ENCODE assay signal across 8 cellular contexts in the genomic region with DNA sequence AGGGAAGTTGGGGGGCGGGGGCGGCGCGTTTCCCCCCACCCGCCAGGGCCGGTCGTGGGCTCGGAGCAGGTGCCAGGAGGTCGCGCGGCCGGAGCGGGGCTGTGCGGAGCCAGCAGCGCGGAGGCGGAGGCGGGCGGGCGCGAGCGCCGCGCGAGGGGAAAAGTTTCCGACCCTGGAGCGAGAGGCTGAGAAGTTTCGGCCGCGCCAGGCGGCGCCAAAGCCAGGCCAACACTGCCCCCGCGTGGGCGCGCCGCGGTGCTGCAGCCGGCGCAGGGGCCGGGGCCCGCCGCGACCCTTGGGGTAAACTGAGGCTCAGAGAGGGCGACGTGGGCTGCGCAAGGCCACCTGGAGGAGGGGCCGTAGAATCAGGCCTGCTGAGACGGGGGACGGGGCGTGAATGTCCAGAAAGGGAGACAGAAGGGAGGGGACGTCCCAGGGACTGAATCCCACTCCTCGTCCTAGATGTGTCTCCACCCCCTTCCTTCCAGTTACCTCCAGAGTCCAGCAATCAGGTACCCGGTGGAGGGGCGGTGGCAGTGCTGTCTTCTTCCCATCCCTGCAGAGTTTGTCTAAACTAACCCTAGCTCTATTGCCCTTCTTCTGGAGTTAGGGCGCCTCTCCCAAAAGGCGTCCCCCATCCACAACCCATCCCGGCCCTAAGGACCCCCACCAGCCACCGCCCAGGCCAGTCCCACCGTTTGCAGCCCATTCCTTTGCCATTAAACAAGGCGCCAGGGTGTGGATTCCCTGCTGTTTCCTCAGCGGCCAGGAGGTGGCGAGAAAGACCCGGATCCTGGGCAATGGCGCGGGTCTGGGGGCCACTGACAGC. TPM values are rescaled to one million over a fixed set of nuclear protein-coding genes. Genes with fewer than 3 reads are reported as not detected.
DNase-seq lines count a peak whose midpoint lies in the region; TF ChIP-seq lines count a peak whose summit lies in the region.

No MANE protein-coding gene starts in this region.

- H3K36me3 ChIP-seq in SU-DHL-6 (ENCODE audit: low read length) (no peaks in the 10 kb centered on the region), ovary (no peaks in the 10 kb centered on the region)

- H3K36me3 Mint-ChIP-seq in IgD-negative memory B cell, result no peaks in the 10 kb centered on the region
- H3K36me3 Mint-ChIP-seq in activated naive CD8-positive, alpha-beta T cell, result no peaks in the 10 kb centered on the region
- no peaks in the 10 kb centered on the region for H3K36me3 Mint-ChIP-seq in type B pancreatic cell

- peak; percentile 49 for TF ChIP-seq CTCF in SU-DHL-6 (IDR thresholded peaks at IDR 0.05; ENCODE audit: insufficient read depth, low read length, poor library complexity, severe bottlenecking)
- peak; percentile 84 to 100 (median 100) for TF ChIP-seq CTCF in ovary (IDR thresholded peaks at IDR 0.05)
- peak; percentile 89 for TF ChIP-seq CTCF in type B pancreatic cell (conservative IDR thresholded peaks at IDR 0.05)

- H3K27me3 Mint-ChIP-seq in IgD-negative memory B cell (peaks cover 4% of the 10 kb centered on the region), type B pancreatic cell (no peaks in the 10 kb centered on the region)
- H3K27me3 Mint-ChIP-seq in activated naive CD8-positive, alpha-beta T cell, result no peaks in the 10 kb centered on the region

- DNase-seq in NCI-H2227 (lab: John Stamatoyannopoulos, UW; ENCODE audit: unreplicated experiment) (peak; percentile 64), NCI-H2227 treated with DMSO at 0.1 percent for 48 hours (lab: John Stamatoyannopoulos, UW) (no peak), head of caudate nucleus (peak; percentile 65 to 89 (median 80)), ovary (peak; percentile 81 to 90 (median 87)), type B pancreatic cell (ENCODE audit: extremely low spot score, unreplicated experiment) (peak; percentile 89)

- H3K27me3 ChIP-seq in SU-DHL-6 (ENCODE audit: low read length) (no peaks in the 10 kb centered on the region), ovary (no peaks in the 10 kb centered on the region)

- peak overlapping the region; percentile 70 for H3K4me2 ChIP-seq in SU-DHL-6 (ENCODE audit: low read depth, low read length, poor library complexity, severe bottlenecking)

- H3K9me3 ChIP-seq in SU-DHL-6 (ENCODE audit: insufficient read depth, low read length) (no peaks in the 10 kb centered on the region), ovary (no peaks in the 10 kb centered on the region)

- peaks cover 9 to 13% (median 11%) of the 10 kb centered on the region in 3 donors for H3K4me1 Mint-ChIP-seq in IgD-negative memory B cell
- H3K4me1 Mint-ChIP-seq in activated naive CD8-positive, alpha-beta T cell (ENCODE audit: low read depth), result peaks cover 27% of the 10 kb centered on the region
- H3K4me1 Mint-ChIP-seq in type B pancreatic cell (ENCODE audit: unreplicated experiment), result peaks cover 35% of the 10 kb centered on the region

- H3K9ac ChIP-seq in SU-DHL-6 (ENCODE audit: low read length), result peak overlapping the region; percentile 47; the same call in 1 of the 2 replicates

- H3K4me3 ChIP-seq in SU-DHL-6 (ENCODE audit: insufficient read depth, low read length, poor library complexity, severe bottlenecking), result peak overlapping the region; percentile 46
- H3K4me3 ChIP-seq in ovary, result peak overlapping the region; percentile 57

- H3K79me2 ChIP-seq in SU-DHL-6 (ENCODE audit: insufficient read depth, low read length), result no peaks in the 10 kb centered on the region

- peak overlapping the region; percentile 64 to 95 (median 86) for H3K4me3 Mint-ChIP-seq in IgD-negative memory B cell
- H3K4me3 Mint-ChIP-seq in activated naive CD8-positive, alpha-beta T cell, result peak overlapping the region; percentile 79
- peak overlapping the region; percentile 88 for H3K4me3 Mint-ChIP-seq in type B pancreatic cell

- no peak overlapping the region for H3K27ac ChIP-seq in SU-DHL-6 (ENCODE audit: low read depth, low read length)
- peak overlapping the region; percentile 56 to 89 for H3K27ac ChIP-seq in ovary

- no peak for TF ChIP-seq EP300 in ovary (IDR thresholded peaks at IDR 0.05)

- H3F3A ChIP-seq in SU-DHL-6 (ENCODE audit: insufficient read depth), result no peaks in the 10 kb centered on the region

- 0 to 1% (median 0%) methylated on average over 36 to 66 of the region's 66 CpGs for WGBS in ovary, 3 donors

- intact Hi-C loops in head of caudate nucleus (cut with DNase I), result loop anchor here (2.0 to 10.0 kb wide), 3 partner anchors 116 to 472 kb away; no protein-coding TSS in a partner anchor
- intact Hi-C loops in ovary (cut with DNase I), result loop anchor here in 3 of 4 donors (1.0 to 10.0 kb wide), 5 partner anchors 198 to 472 kb away; no protein-coding TSS in a partner anchor

- peak overlapping the region in 1 of 3 donors; percentile 19 for H3K27ac Mint-ChIP-seq in IgD-negative memory B cell
- H3K27ac Mint-ChIP-seq in activated naive CD8-positive, alpha-beta T cell, result peak overlapping the region; percentile 50
- H3K27ac Mint-ChIP-seq in type B pancreatic cell, result peak overlapping the region; percentile 81

- no peaks in the 10 kb centered on the region for H3K9me3 Mint-ChIP-seq in IgD-negative memory B cell
- no peaks in the 10 kb centered on the region for H3K9me3 Mint-ChIP-seq in activated naive CD8-positive, alpha-beta T cell (ENCODE audit: low read depth)
- H3K9me3 Mint-ChIP-seq in type B pancreatic cell, result no peaks in the 10 kb centered on the region

- no peaks in the 10 kb centered on the region for H3K9me2 ChIP-seq in SU-DHL-6 (replicated peaks; ENCODE audit: insufficient read depth, low read length)

- peak overlapping the region; percentile 75 for H2AFZ ChIP-seq in SU-DHL-6 (ENCODE audit: low read depth, low read length, severe bottlenecking)

- H3K4me1 ChIP-seq in ovary (ENCODE audit: insufficient read depth), result peaks cover 16% of the 10 kb centered on the region

- H4K20me1 ChIP-seq in SU-DHL-6 (ENCODE audit: low read depth, low read length), result no peaks in the 10 kb centered on the region

- TF ChIP-seq POLR2A in ovary (IDR thresholded peaks at IDR 0.05), result peak; percentile 47

RNA-seq across cellular contexts. Expression of a gene that starts 10.2 kb away (rescaled TPM):
- polyA plus RNA-seq in IgD-negative memory B cell, result not detected
- 1 to 10 TPM in 1 of 7 donors, under 1 TPM in 1, not detected in 5; 0.30 to 1.1 TPM for total RNA-seq in ovary
- polyA plus RNA-seq in ovary, result under 1 TPM in 1 of 2 donors, not detected in 1; 0.07 TPM
- total RNA-seq in type B pancreatic cell (ENCODE audit: low replicate concordance), result not detected in 2 replicates

RNA-seq across cellular contexts. Expression of a gene that starts 15.3 kb away (rescaled TPM):
- polyA plus RNA-seq in IgD-negative memory B cell (55.4 TPM), ovary (10 to 100 TPM; 11.7 to 33.1 TPM)
- total RNA-seq in ovary (10 to 100 TPM; 11.9 to 29.7 (median 25.3) TPM), type B pancreatic cell (ENCODE audit: low replicate concordance) (31.4 and 33.5 TPM in 2 replicates)

RNA-seq across cellular contexts. Expression of a gene that starts 31.3 kb away (rescaled TPM):
- 27.2 TPM for polyA plus RNA-seq in IgD-negative memory B cell
- 10 to 100 TPM; 11.3 to 20.1 (median 17.3) TPM for total RNA-seq in ovary
- 10 to 100 TPM in 1 of 2 donors, 1 to 10 TPM in 1; 6.3 to 11.6 TPM for polyA plus RNA-seq in ovary
- 20.7 and 22.4 TPM in 2 replicates for total RNA-seq in type B pancreatic cell (ENCODE audit: low replicate concordance)

RNA-seq across cellular contexts. Expression of a gene that starts 54.8 kb away (rescaled TPM):
- polyA plus RNA-seq in IgD-negative memory B cell, result not detected
- 1 to 10 TPM in 4 of 7 donors, under 1 TPM in 3; 0.20 to 4.0 (median 1.4) TPM for total RNA-seq in ovary
- polyA plus RNA-seq in ovary, result under 1 TPM; 0.33 to 0.77 TPM
- 0.50 and 20.8 TPM in 2 replicates for total RNA-seq in type B pancreatic cell (ENCODE audit: low replicate concordance)

Comparison
In these comparisons a context has a peak if more than half of its experiments do, and no peak if none do; other contexts are left out.
1. CTCF ChIP-seq: peak in every context shown above with its lines; median percentile 100 in ovary; 89 in type B pancreatic cell; 49 in SU-DHL-6.